ENCODE assay signal across 14 cellular contexts in the genomic region with DNA sequence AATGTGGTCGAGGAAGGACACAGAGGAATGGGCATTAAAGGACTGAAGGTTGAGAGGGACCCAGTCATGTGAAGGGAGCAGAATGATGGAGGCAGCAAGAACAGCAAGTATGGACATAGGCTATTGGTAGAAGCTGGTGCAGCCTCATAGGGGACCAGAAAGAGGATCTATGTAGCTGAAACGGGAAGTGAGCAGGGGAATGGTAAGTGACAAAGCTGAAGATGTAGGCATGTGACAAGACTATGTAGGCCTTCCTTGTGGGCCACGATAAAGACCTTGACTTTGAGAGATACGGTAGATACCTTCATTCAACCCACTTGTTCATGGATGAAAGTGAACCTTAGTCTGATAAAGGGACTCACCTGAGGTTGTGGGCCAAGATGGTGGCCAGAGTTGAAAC. TPM values are rescaled to one million over a fixed set of nuclear protein-coding genes. Genes with fewer than 3 reads are reported as not detected.
DNase-seq lines count a peak whose midpoint lies in the region; ATAC-seq and TF ChIP-seq lines count a peak whose summit lies in the region.
"Had no signal": no experiment of that assay in that cellular context is flagged by ENCODE, and none has a peak within 500 bp of the region (broad histone marks: within the 10 kb centered on the region; RNA-seq: fewer than 3 reads in every experiment).

No MANE protein-coding gene starts in this region.

- POLR2A ChIA-PET in MCF 10A (lab: Yijun Ruan, JAX): no interaction called here

- DNase-seq in CD14-positive monocyte (ENCODE audit: low spot score) (peak; percentile 81), SIG-M5 treated with dmso at 0.1 percent for 504 hours (lab: John Stamatoyannopoulos, UW; ENCODE audit: unreplicated experiment) (peak; percentile 95), MCF 10A (ENCODE audit: unreplicated experiment) (no peak), DMS 273 (lab: John Stamatoyannopoulos, UW; ENCODE audit: unreplicated experiment) (no peak)
- no peak for DNase-seq in natural killer cell treated with Interleukin-12 subunit alpha and Interleukin-12 subunit beta and Interleukin-15 and Interleukin-18, amount 100 ng/mL, for 72 hours (ENCODE audit: low spot score)
- DNase-seq: foreskin keratinocyte; left ventricle myocardium inferior; SJCRH30; stimulated activated CD4-positive, alpha-beta T cell treated with anti-CD3 and anti-CD28 coated beads, Interleukin-2, amount 100 ng/mL, for 48 hours; testis had no signal

- H3K27me3 Mint-ChIP-seq in CD14-positive monocyte (ENCODE audit: low read depth in 3 of 3): peaks cover 0 to 2% (median 2%) of the 10 kb centered on the region in 3 donors
- H3K27me3 Mint-ChIP-seq in natural killer cell treated with Interleukin-12 subunit alpha and Interleukin-12 subunit beta and Interleukin-15 and Interleukin-18, amount 100 ng/mL, for 72 hours: peaks cover 0 to 2% of the 10 kb centered on the region in 2 donors
- H3K27me3 Mint-ChIP-seq in MCF 10A (ENCODE audit: insufficient read depth, unreplicated experiment): no peaks in the 10 kb centered on the region

- H3K4me1 Mint-ChIP-seq in CD14-positive monocyte: peaks cover 33% of the 10 kb centered on the region
- peaks cover 31 to 37% of the 10 kb centered on the region in 2 donors for H3K4me1 Mint-ChIP-seq in natural killer cell treated with Interleukin-12 subunit alpha and Interleukin-12 subunit beta and Interleukin-15 and Interleukin-18, amount 100 ng/mL, for 72 hours (ENCODE audit: low read depth in 2 of 2)
- H3K4me1 Mint-ChIP-seq in MCF 10A (ENCODE audit: insufficient read depth, unreplicated experiment): peaks cover 10% of the 10 kb centered on the region

- ATAC-seq in GM19328 (IDR thresholded peaks at IDR 0.05; ENCODE audit: unreplicated experiment) (peak; percentile 67), HG03103 (IDR thresholded peaks at IDR 0.05; ENCODE audit: low read depth, unreplicated experiment) (peak; percentile 57), HG02970 (IDR thresholded peaks at IDR 0.05; ENCODE audit: low FRiP score, unreplicated experiment) (no peak)
- ATAC-seq in natural killer cell treated with Interleukin-12 subunit alpha and Interleukin-12 subunit beta and Interleukin-15 and Interleukin-18, amount 100 ng/mL, for 72 hours: no peak
- ATAC-seq: activated naive CD4-positive, alpha-beta T cell treated with anti-CD3 and anti-CD28 coated beads, Interleukin-2, amount 50 U/mL, for 72 hours; foreskin keratinocyte had no signal

- TF ChIP-seq CTCF in CD14-positive monocyte (IDR thresholded peaks at IDR 0.05): no peak
- no peak for TF ChIP-seq CTCF in MCF 10A (IDR thresholded peaks at IDR 0.05; ENCODE audit: unreplicated experiment)

- H3K9me3 Mint-ChIP-seq in CD14-positive monocyte (no peaks in the 10 kb centered on the region), MCF 10A (ENCODE audit: unreplicated experiment) (no peaks in the 10 kb centered on the region)
- H3K9me3 Mint-ChIP-seq in natural killer cell treated with Interleukin-12 subunit alpha and Interleukin-12 subunit beta and Interleukin-15 and Interleukin-18, amount 100 ng/mL, for 72 hours: no peaks in the 10 kb centered on the region
- H3K9me3 Mint-ChIP-seq: activated naive CD4-positive, alpha-beta T cell treated with anti-CD3 and anti-CD28 coated beads, Interleukin-2, amount 50 U/mL, for 72 hours had no signal

- H3K4me3 Mint-ChIP-seq in CD14-positive monocyte: no peak overlapping the region
- no peak overlapping the region for H3K4me3 Mint-ChIP-seq in natural killer cell treated with Interleukin-12 subunit alpha and Interleukin-12 subunit beta and Interleukin-15 and Interleukin-18, amount 100 ng/mL, for 72 hours
- H3K4me3 Mint-ChIP-seq in MCF 10A (ENCODE audit: unreplicated experiment): no peak overlapping the region

- CTCF ChIA-PET in MCF 10A (lab: Yijun Ruan, JAX): interaction anchor here (0.6 kb wide), 1 partner anchor 1966 kb away, joined by 4 read pairs; no protein-coding TSS in a partner anchor

- H3K27ac Mint-ChIP-seq in CD14-positive monocyte: peak overlapping the region; percentile 85 to 95 (median 92)
- no peak overlapping the region for H3K27ac Mint-ChIP-seq in natural killer cell treated with Interleukin-12 subunit alpha and Interleukin-12 subunit beta and Interleukin-15 and Interleukin-18, amount 100 ng/mL, for 72 hours
- no peak overlapping the region for H3K27ac Mint-ChIP-seq in MCF 10A (ENCODE audit: low read depth, unreplicated experiment)
- H3K27ac Mint-ChIP-seq: activated naive CD4-positive, alpha-beta T cell treated with anti-CD3 and anti-CD28 coated beads, Interleukin-2, amount 50 U/mL, for 72 hours had no signal

- H3K36me3 Mint-ChIP-seq in CD14-positive monocyte (peaks cover 11 to 13% of the 10 kb centered on the region in 2 donors), MCF 10A (ENCODE audit: insufficient read depth, unreplicated experiment) (peaks cover 7% of the 10 kb centered on the region)
- peaks cover 7% of the 10 kb centered on the region for H3K36me3 Mint-ChIP-seq in natural killer cell treated with Interleukin-12 subunit alpha and Interleukin-12 subunit beta and Interleukin-15 and Interleukin-18, amount 100 ng/mL, for 72 hours

- intact Hi-C loops in CD14-positive monocyte (cut with micrococcal nuclease) (no loop called here), MCF 10A (cut with micrococcal nuclease) (no loop called here)

- BruUV-seq in MCF 10A (replicated peaks; lab: Mats Ljungman, UMichigan): no TSS peak

RNA-seq across cellular contexts. Expression of a gene that starts 3.5 kb away (rescaled TPM):
- polyA plus RNA-seq in CD14-positive monocyte: 10 to 100 TPM; 77.3 to 83.2 TPM
- 10 to 100 TPM; 80.9 to 95.9 TPM for total RNA-seq in natural killer cell treated with Interleukin-12 subunit alpha and Interleukin-12 subunit beta and Interleukin-15 and Interleukin-18, amount 100 ng/mL, for 72 hours
- 44.9 and 45.2 TPM in 2 replicates for total RNA-seq in MCF 10A (2022)

Comparison
In these comparisons a context has a peak if more than half of its experiments do, and no peak if none do; other contexts are left out.
1. DNase-seq: peak in CD14-positive monocyte (single experiment) and SIG-M5 treated with dmso at 0.1 percent for 504 hours (single experiment); none in natural killer cell treated with Interleukin-12 subunit alpha and Interleukin-12 subunit beta and Interleukin-15 and Interleukin-18, amount 100 ng/mL, for 72 hours (single experiment), MCF 10A (single experiment) and DMS 273 (single experiment).
2. H3K27ac Mint-ChIP-seq: peak in CD14-positive monocyte (7 of 7); none in natural killer cell treated with Interleukin-12 subunit alpha and Interleukin-12 subunit beta and Interleukin-15 and Interleukin-18, amount 100 ng/mL, for 72 hours (0 of 2) and MCF 10A (single experiment).
3. ATAC-seq: peak in GM19328 (single experiment) and HG03103 (single experiment); none in natural killer cell treated with Interleukin-12 subunit alpha and Interleukin-12 subunit beta and Interleukin-15 and Interleukin-18, amount 100 ng/mL, for 72 hours (0 of 2) and HG02970 (single experiment).